Comparison of ENCODE assay signal across 9 cellular contexts in the genomic region with DNA sequence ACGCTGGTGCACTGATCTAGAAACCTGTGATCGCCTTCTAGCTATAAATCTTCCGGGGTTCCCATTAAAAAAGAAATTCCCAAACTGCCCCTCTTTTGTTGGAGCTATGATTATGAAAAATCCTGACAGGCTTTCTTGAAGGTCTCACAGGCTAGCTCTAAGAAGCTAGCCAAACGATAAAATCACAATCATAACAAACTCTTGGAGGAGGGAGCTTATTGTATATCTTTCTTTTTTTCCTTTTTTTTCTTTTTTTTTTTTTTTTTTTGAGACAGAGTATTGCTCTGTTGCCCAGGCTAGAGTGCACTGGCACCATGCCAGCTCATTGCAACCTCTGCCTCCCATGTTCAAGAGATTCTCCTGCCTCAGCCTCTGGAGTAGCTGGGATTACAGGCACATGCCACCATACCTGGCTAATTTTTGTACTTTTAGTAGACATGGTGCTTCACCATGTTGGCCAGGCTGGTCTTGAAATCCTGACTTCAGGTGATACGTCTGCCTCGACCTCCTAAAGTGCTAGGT.
A peak's percentile ranks its signal among the peaks of the same experiment; 100 is the strongest.
DNase-seq lines count a peak whose midpoint lies in the region; ATAC-seq lines count a peak whose summit lies in the region.
"Had no signal": no experiment of that assay in that cellular context is flagged by ENCODE, and none has a peak within 500 bp of the region (broad histone marks: within the 10 kb centered on the region; RNA-seq: fewer than 3 reads in every experiment).

No MANE protein-coding gene starts in this region.

- H3K9me3 Mint-ChIP-seq in activated CD4-positive, alpha-beta T cell treated with anti-CD3 and anti-CD28 coated beads, Interleukin-2, amount 10 ng/mL, durations not matched to agents 7 days and 5 days: peaks cover 3% of the 10 kb centered on the region
- H3K9me3 Mint-ChIP-seq in stimulated activated naive CD8-positive, alpha-beta T cell treated with anti-CD3 and anti-CD28 coated beads, Interleukin-15, amount 100 ng/mL, for 72 hours: no peaks in the 10 kb centered on the region

- H3K27ac Mint-ChIP-seq in activated CD4-positive, alpha-beta T cell treated with anti-CD3 and anti-CD28 coated beads, Interleukin-2, amount 10 ng/mL, durations not matched to agents 7 days and 5 days: peak overlapping the region; percentile 89
- H3K27ac Mint-ChIP-seq in stimulated activated naive CD8-positive, alpha-beta T cell treated with anti-CD3 and anti-CD28 coated beads, Interleukin-15, amount 100 ng/mL, for 72 hours: peak overlapping the region in 1 of 2 donors; percentile 42

- intact Hi-C loops in left cardiac atrium (cut with DNase I): no loop called here

- peak overlapping the region; percentile 64 for H3K4me3 Mint-ChIP-seq in activated CD4-positive, alpha-beta T cell treated with anti-CD3 and anti-CD28 coated beads, Interleukin-2, amount 10 ng/mL, durations not matched to agents 7 days and 5 days
- peak overlapping the region; percentile 61 to 83 for H3K4me3 Mint-ChIP-seq in stimulated activated naive CD8-positive, alpha-beta T cell treated with anti-CD3 and anti-CD28 coated beads, Interleukin-15, amount 100 ng/mL, for 72 hours

- ATAC-seq in left cardiac atrium (peak in 1 of 2 donors; percentile 10), HG03159 (IDR thresholded peaks at IDR 0.05; ENCODE audit: unreplicated experiment) (no peak)
- no peak for ATAC-seq in stimulated activated naive CD8-positive, alpha-beta T cell treated with anti-CD3 and anti-CD28 coated beads, Interleukin-15, amount 100 ng/mL, for 72 hours

- no peaks in the 10 kb centered on the region for H3K27me3 Mint-ChIP-seq in activated CD4-positive, alpha-beta T cell treated with anti-CD3 and anti-CD28 coated beads, Interleukin-2, amount 10 ng/mL, durations not matched to agents 7 days and 5 days
- H3K27me3 Mint-ChIP-seq in stimulated activated naive CD8-positive, alpha-beta T cell treated with anti-CD3 and anti-CD28 coated beads, Interleukin-15, amount 100 ng/mL, for 72 hours: no peaks in the 10 kb centered on the region

- peaks cover 35% of the 10 kb centered on the region for H3K4me1 Mint-ChIP-seq in activated CD4-positive, alpha-beta T cell treated with anti-CD3 and anti-CD28 coated beads, Interleukin-2, amount 10 ng/mL, durations not matched to agents 7 days and 5 days
- peaks cover 79% of the 10 kb centered on the region for H3K4me1 Mint-ChIP-seq in stimulated activated naive CD8-positive, alpha-beta T cell treated with anti-CD3 and anti-CD28 coated beads, Interleukin-15, amount 100 ng/mL, for 72 hours

- DNase-seq in NCI-H2029 (lab: John Stamatoyannopoulos, UW) (peak; percentile 20), NCI-H2029 treated with DMSO at 0.1 percent for 48 hours (lab: John Stamatoyannopoulos, UW) (no peak), left cardiac atrium (peak; percentile 56), NCI-H1436 (lab: John Stamatoyannopoulos, UW) (no peak), occipital lobe (lab: John Stamatoyannopoulos, UW) (no peak)
- no peak for DNase-seq in activated CD4-positive, alpha-beta T cell treated with anti-CD3 and anti-CD28 coated beads, Interleukin-2, amount 10 ng/mL, durations not matched to agents 7 days and 5 days
- DNase-seq in stimulated activated naive CD8-positive, alpha-beta T cell treated with anti-CD3 and anti-CD28 coated beads, Interleukin-15, amount 100 ng/mL, for 72 hours: no peak
- DNase-seq: 8988T had no signal

- CTCF ChIA-PET in activated CD4-positive, alpha-beta T cell treated with anti-CD3 and anti-CD28 coated beads, Interleukin-2, amount 10 ng/mL, durations not matched to agents 7 days and 5 days (lab: Charles Lee): interaction anchor here (0.6 to 1.0 kb wide), 8 partner anchors 15 to 520 kb away, joined by 3 to 6 read pairs (median 4); no protein-coding TSS in a partner anchor

- POLR2A ChIA-PET in activated CD4-positive, alpha-beta T cell treated with anti-CD3 and anti-CD28 coated beads, Interleukin-2, amount 10 ng/mL, durations not matched to agents 7 days and 5 days (lab: Charles Lee): interaction anchor here (0.6 to 0.7 kb wide), 2 partner anchors 17 to 70 kb away, joined by 3 read pairs; no protein-coding TSS in a partner anchor

- peaks cover 10% of the 10 kb centered on the region for H3K36me3 Mint-ChIP-seq in activated CD4-positive, alpha-beta T cell treated with anti-CD3 and anti-CD28 coated beads, Interleukin-2, amount 10 ng/mL, durations not matched to agents 7 days and 5 days (ENCODE audit: low read depth)

Comparison
In these comparisons a context has a peak if more than half of its experiments do, and no peak if none do; other contexts are left out.
1. DNase-seq: peak in NCI-H2029 (single experiment) and left cardiac atrium (single experiment); none in NCI-H2029 treated with DMSO at 0.1 percent for 48 hours (single experiment), activated CD4-positive, alpha-beta T cell treated with anti-CD3 and anti-CD28 coated beads, Interleukin-2, amount 10 ng/mL, durations not matched to agents 7 days and 5 days (single experiment), stimulated activated naive CD8-positive, alpha-beta T cell treated with anti-CD3 and anti-CD28 coated beads, Interleukin-15, amount 100 ng/mL, for 72 hours (0 of 2), NCI-H1436 (single experiment) and occipital lobe (single experiment).